In the genomic region with DNA sequence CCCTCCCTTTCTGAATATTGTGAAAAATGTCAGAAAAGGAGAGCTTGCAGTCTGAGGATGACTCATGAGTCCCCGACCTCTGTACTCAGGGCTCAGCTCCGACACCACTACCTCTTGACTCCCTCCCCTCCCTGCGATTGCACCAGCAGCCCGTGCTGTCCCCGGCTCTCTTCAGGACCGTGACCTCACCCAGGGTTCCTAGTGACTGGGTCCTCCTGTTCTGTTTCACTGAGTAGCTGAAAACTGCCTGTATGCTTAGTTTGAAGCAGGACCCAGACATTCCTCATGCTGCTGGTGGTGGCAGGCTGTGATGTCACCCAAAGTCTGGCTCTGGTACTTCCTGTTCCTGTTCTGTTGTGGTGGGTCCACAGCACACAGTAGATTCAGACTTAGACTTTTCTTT, we compare ENCODE assay signal across 8 cellular contexts. TPM values are rescaled to one million over a fixed set of nuclear protein-coding genes. Genes with fewer than 3 reads are reported as not detected.
DNase-seq lines count a peak whose midpoint lies in the region; ATAC-seq and TF ChIP-seq lines count a peak whose summit lies in the region.

No MANE protein-coding gene starts in this region.

- H3K27ac Mint-ChIP-seq in CD14-positive monocyte (peak overlapping the region; percentile 94 to 97 (median 95)), T-helper 17 cell (peak overlapping the region; percentile 94)

- H3K27me3 Mint-ChIP-seq in CD14-positive monocyte (ENCODE audit: low read depth in 3 of 3) (peaks cover 0 to 2% (median 0%) of the 10 kb centered on the region in 3 donors), T-helper 17 cell (no peaks in the 10 kb centered on the region)

- H3K9me3 Mint-ChIP-seq in CD14-positive monocyte = no peaks in the 10 kb centered on the region

- H3K4me1 ChIP-seq in ascending aorta = no peaks in the 10 kb centered on the region

- peaks cover 73 to 77% of the 10 kb centered on the region in 2 donors for H3K36me3 ChIP-seq in ascending aorta

- H3K4me1 Mint-ChIP-seq in CD14-positive monocyte = peaks cover 25% of the 10 kb centered on the region
- peaks cover 21% of the 10 kb centered on the region for H3K4me1 Mint-ChIP-seq in T-helper 17 cell

- intact Hi-C loops in CD14-positive monocyte (cut with micrococcal nuclease) (no loop called here), ascending aorta (cut with DNase I) (no loop called here)

- TF ChIP-seq CTCF in CD14-positive monocyte (IDR thresholded peaks at IDR 0.05) (no peak), ascending aorta (IDR thresholded peaks at IDR 0.05) (no peak), omental fat pad (IDR thresholded peaks at IDR 0.05) (no peak), GM20000 (IDR thresholded peaks at IDR 0.05; ENCODE audit: extremely low read depth, missing control alignments) (no peak)

- no peaks in the 10 kb centered on the region for H3K27me3 ChIP-seq in ascending aorta

- H3K9me3 ChIP-seq in T-helper 17 cell (ENCODE audit: control insufficient read depth, low read length, poor library complexity, severe bottlenecking) = no peaks in the 10 kb centered on the region
- H3K9me3 ChIP-seq in ascending aorta = no peaks in the 10 kb centered on the region

- peaks cover 70 to 87% of the 10 kb centered on the region in 2 donors for H3K36me3 Mint-ChIP-seq in CD14-positive monocyte
- peaks cover 5% of the 10 kb centered on the region for H3K36me3 Mint-ChIP-seq in T-helper 17 cell (ENCODE audit: low read depth)

- H3K4me3 Mint-ChIP-seq in CD14-positive monocyte (peak overlapping the region in 1 of 2 donors; percentile 71), T-helper 17 cell (peak overlapping the region; percentile 49)

- peak overlapping the region in 1 of 2 donors; percentile 18 for H3K27ac ChIP-seq in ascending aorta

- ATAC-seq in T-helper 17 cell (peak; percentile 91), omental fat pad (ENCODE audit: low FRiP score) (peak; percentile 71), HG03521 (IDR thresholded peaks at IDR 0.05; ENCODE audit: unreplicated experiment) (no peak), HG03095 (IDR thresholded peaks at IDR 0.05; ENCODE audit: unreplicated experiment) (no peak)

- DNase-seq in CD14-positive monocyte (ENCODE audit: low spot score) (peak; percentile 99), T-helper 17 cell (peak in 1 of 3 donors; percentile 57), ascending aorta (ENCODE audit: low spot score in 2 of 2) (peak; percentile 53 to 77), omental fat pad (ENCODE audit: low spot score) (no peak), OCI-M1 (lab: John Stamatoyannopoulos, UW) (no peak), GM20000 (ENCODE audit: low spot score) (no peak)

- H3K4me3 ChIP-seq in ascending aorta = no peak overlapping the region

RNA-seq across cellular contexts. Expression of a gene that starts 11.7 kb away (rescaled TPM):
- 1 to 10 TPM; 1.3 to 3.3 TPM for polyA plus RNA-seq in CD14-positive monocyte
- 10 to 100 TPM; 36.7 to 44.8 TPM for total RNA-seq in T-helper 17 cell
- total RNA-seq in ascending aorta = 25.4 TPM
- total RNA-seq in omental fat pad = 10 to 100 TPM; 14.7 to 34.9 (median 22.4) TPM

RNA-seq across cellular contexts. Expression of a gene that starts 27.2 kb away (rescaled TPM):
- 10 to 100 TPM in 1 of 2 donors, 1 to 10 TPM in 1; 10.0 to 12.4 TPM for polyA plus RNA-seq in CD14-positive monocyte
- 10 to 100 TPM; 24.6 to 29.4 TPM for total RNA-seq in T-helper 17 cell
- 3.5 TPM for total RNA-seq in ascending aorta
- 10 to 100 TPM in 3 of 4 donors, 1 to 10 TPM in 1; 9.1 to 31.8 (median 13.4) TPM for total RNA-seq in omental fat pad

RNA-seq across cellular contexts. Expression of a gene that starts 27.4 kb away (rescaled TPM):
- 1 to 10 TPM in 1 of 2 donors, under 1 TPM in 1; 0.67 to 1.2 TPM for polyA plus RNA-seq in CD14-positive monocyte
- total RNA-seq in T-helper 17 cell (1 to 10 TPM; 3.8 to 6.0 TPM), ascending aorta (1.1 TPM), omental fat pad (1 to 10 TPM in 3 of 4 donors, under 1 TPM in 1; 0.95 to 5.5 (median 1.7) TPM)

RNA-seq across cellular contexts. Expression of a gene that starts 27.8 kb away (rescaled TPM):
- 10 to 100 TPM; 38.6 to 42.9 TPM for polyA plus RNA-seq in CD14-positive monocyte
- 10 to 100 TPM; 40.3 to 44.0 TPM for total RNA-seq in T-helper 17 cell
- 44.6 TPM for total RNA-seq in ascending aorta
- 10 to 100 TPM; 15.4 to 56.8 (median 35.6) TPM for total RNA-seq in omental fat pad

RNA-seq across cellular contexts. Expression of a gene that starts 36.8 kb away (rescaled TPM):
- polyA plus RNA-seq in CD14-positive monocyte = under 1 TPM; 0.18 TPM
- not detected for total RNA-seq in T-helper 17 cell
- total RNA-seq in ascending aorta = 5.0 TPM
- not detected for total RNA-seq in omental fat pad

Comparison
In these comparisons a context has a peak if more than half of its experiments do, and no peak if none do; other contexts are left out.
1. DNase-seq: peak in CD14-positive monocyte (single experiment) and ascending aorta (2 of 2); none in omental fat pad (single experiment), OCI-M1 (single experiment) and GM20000 (single experiment).
2. ATAC-seq: peak in T-helper 17 cell (single experiment) and omental fat pad (single experiment); none in HG03521 (single experiment) and HG03095 (single experiment).